8 cellular contexts compared by ENCODE assay signal in the genomic region with DNA sequence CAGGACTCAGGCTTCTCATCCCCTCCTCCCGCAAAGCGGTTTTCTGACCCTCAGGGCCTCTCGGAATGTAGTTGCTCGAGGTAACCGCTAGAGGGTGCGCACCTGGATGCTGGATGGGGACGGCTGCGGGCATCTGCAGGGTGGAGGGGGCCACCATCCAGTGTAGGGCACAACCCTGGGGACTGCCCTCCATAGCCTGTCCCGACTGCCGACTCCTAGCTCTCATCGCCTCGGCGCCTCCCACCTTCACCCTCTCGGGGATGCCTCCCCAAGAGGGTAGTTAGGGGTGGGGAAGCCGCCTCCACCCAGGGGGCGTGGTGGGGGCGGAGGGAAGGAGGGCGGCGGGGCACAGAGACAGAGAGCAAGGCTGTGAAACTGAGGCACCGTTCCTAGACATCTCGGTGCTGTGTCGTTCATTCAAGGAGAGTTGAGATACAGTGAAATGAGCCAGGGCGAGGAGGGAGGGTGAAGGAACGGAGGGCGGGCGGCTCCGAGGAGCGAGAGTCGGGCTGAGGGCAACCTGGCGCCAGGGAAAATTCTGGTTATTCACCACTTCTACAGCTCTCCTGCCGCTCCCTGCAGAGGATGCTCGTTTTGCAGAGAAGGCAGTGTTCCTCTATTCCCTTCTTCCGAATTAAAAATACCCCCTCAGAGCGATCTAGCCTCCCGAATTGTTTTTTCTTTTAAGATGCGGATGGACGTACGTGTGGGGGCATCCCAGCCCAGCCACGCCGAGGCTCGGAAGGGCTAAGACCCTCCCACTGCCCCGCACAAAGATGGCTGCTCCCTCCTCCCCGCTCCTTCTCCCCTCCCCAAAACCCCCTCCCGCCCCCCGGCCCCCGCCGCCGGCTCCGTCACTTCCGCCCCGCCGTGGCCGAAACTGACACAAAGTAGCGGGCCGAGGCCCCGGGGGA. TPM values are rescaled to one million over a fixed set of nuclear protein-coding genes. Genes with fewer than 3 reads are reported as not detected.
DNase-seq lines count a peak whose midpoint lies in the region; ATAC-seq and TF ChIP-seq lines count a peak whose summit lies in the region.

A gene with protein sequence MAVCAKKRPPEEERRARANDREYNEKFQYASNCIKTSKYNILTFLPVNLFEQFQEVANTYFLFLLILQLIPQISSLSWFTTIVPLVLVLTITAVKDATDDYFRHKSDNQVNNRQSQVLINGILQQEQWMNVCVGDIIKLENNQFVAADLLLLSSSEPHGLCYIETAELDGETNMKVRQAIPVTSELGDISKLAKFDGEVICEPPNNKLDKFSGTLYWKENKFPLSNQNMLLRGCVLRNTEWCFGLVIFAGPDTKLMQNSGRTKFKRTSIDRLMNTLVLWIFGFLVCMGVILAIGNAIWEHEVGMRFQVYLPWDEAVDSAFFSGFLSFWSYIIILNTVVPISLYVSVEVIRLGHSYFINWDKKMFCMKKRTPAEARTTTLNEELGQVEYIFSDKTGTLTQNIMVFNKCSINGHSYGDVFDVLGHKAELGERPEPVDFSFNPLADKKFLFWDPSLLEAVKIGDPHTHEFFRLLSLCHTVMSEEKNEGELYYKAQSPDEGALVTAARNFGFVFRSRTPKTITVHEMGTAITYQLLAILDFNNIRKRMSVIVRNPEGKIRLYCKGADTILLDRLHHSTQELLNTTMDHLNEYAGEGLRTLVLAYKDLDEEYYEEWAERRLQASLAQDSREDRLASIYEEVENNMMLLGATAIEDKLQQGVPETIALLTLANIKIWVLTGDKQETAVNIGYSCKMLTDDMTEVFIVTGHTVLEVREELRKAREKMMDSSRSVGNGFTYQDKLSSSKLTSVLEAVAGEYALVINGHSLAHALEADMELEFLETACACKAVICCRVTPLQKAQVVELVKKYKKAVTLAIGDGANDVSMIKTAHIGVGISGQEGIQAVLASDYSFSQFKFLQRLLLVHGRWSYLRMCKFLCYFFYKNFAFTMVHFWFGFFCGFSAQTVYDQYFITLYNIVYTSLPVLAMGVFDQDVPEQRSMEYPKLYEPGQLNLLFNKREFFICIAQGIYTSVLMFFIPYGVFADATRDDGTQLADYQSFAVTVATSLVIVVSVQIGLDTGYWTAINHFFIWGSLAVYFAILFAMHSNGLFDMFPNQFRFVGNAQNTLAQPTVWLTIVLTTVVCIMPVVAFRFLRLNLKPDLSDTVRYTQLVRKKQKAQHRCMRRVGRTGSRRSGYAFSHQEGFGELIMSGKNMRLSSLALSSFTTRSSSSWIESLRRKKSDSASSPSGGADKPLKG (plus strand): TSS at position 857 of the 914 bp plus-strand sequence. CDS start 2,617 bp downstream, outside the sequence.

- H3K36me3 Mint-ChIP-seq in CD14-positive monocyte: peaks cover 3 to 8% of the 10 kb centered on the region in 2 donors
- peaks cover 5% of the 10 kb centered on the region for H3K36me3 Mint-ChIP-seq in T-helper 1 cell treated with Interleukin-12 subunit alpha and Interleukin-12 subunit beta and Interleukin-4 antibody, amounts not matched to agents 30 μg/mL and 1 μg/mL, for 36 hours (ENCODE audit: low read depth)
- no peaks in the 10 kb centered on the region for H3K36me3 Mint-ChIP-seq in progenitor cell of endocrine pancreas (ENCODE audit: insufficient read depth)

- intact Hi-C loops in CD14-positive monocyte (cut with micrococcal nuclease) (loop anchor here in 1 of 2 donors (5.0 kb wide), 1 partner anchor 82 kb away; a partner anchor contains a TSS), adrenal gland (cut with DNase I) (no loop called here), left cardiac atrium (cut with DNase I) (no loop called here), upper lobe of right lung (cut with DNase I) (no loop called here)

- DNase-seq in CD14-positive monocyte (ENCODE audit: low spot score) (peak; percentile 76), NCI-H1436 (lab: John Stamatoyannopoulos, UW) (peak; percentile 82), adrenal gland (peak; percentile 63 to 88 (median 75)), left cardiac atrium (peak; percentile 79), progenitor cell of endocrine pancreas (ENCODE audit: low spot score, unreplicated experiment) (peak; percentile 80), upper lobe of right lung (peak; percentile 82)

- H3K9me3 ChIP-seq in adrenal gland (replicated peaks in 1 of 3) (no peaks in the 10 kb centered on the region), upper lobe of right lung (no peaks in the 10 kb centered on the region)

- H3K4me3 Mint-ChIP-seq in CD14-positive monocyte: peak within 1 kb of the TSS; percentile 88 to 93
- H3K4me3 Mint-ChIP-seq in T-helper 1 cell treated with Interleukin-12 subunit alpha and Interleukin-12 subunit beta and Interleukin-4 antibody, amounts not matched to agents 30 μg/mL and 1 μg/mL, for 36 hours: peak within 1 kb of the TSS; percentile 94
- peak within 1 kb of the TSS; percentile 93 for H3K4me3 Mint-ChIP-seq in progenitor cell of endocrine pancreas (ENCODE audit: low read depth)

- TF ChIP-seq POLR2A in adrenal gland (IDR thresholded peaks at IDR 0.05): no peak

- peaks cover 0 to 10% (median 0%) of the 10 kb centered on the region in 7 donors for H3K9me3 Mint-ChIP-seq in CD14-positive monocyte
- H3K9me3 Mint-ChIP-seq in T-helper 1 cell treated with Interleukin-12 subunit alpha and Interleukin-12 subunit beta and Interleukin-4 antibody, amounts not matched to agents 30 μg/mL and 1 μg/mL, for 36 hours: no peaks in the 10 kb centered on the region
- no peaks in the 10 kb centered on the region for H3K9me3 Mint-ChIP-seq in progenitor cell of endocrine pancreas (ENCODE audit: low read depth)

- H3K27me3 ChIP-seq in adrenal gland: no peaks in the 10 kb centered on the region
- H3K27me3 ChIP-seq in upper lobe of right lung: no peaks in the 10 kb centered on the region

- peak within 1 kb of the TSS in 4 of 5 donors; percentile 33 to 89 (median 76) for H3K27ac ChIP-seq in adrenal gland
- peak within 1 kb of the TSS; percentile 87 for H3K27ac ChIP-seq in upper lobe of right lung

- peaks cover 46% of the 10 kb centered on the region for H3K4me1 Mint-ChIP-seq in CD14-positive monocyte
- H3K4me1 Mint-ChIP-seq in T-helper 1 cell treated with Interleukin-12 subunit alpha and Interleukin-12 subunit beta and Interleukin-4 antibody, amounts not matched to agents 30 μg/mL and 1 μg/mL, for 36 hours (ENCODE audit: low read depth): peaks cover 33% of the 10 kb centered on the region
- peaks cover 35% of the 10 kb centered on the region for H3K4me1 Mint-ChIP-seq in progenitor cell of endocrine pancreas (ENCODE audit: low read depth)

- WGBS in adrenal gland, 4 donors: 0 to 1% (median 1%) methylated on average over 31 to 56 of the region's 56 CpGs

- peaks cover 17 to 43% of the 10 kb centered on the region in 2 donors for H3K4me1 ChIP-seq in adrenal gland (replicated peaks in 1 of 2)
- H3K4me1 ChIP-seq in upper lobe of right lung: peaks cover 39% of the 10 kb centered on the region

- H3K4me3 ChIP-seq in adrenal gland: peak within 1 kb of the TSS in 2 of 4 donors; percentile 18 to 97
- peak within 1 kb of the TSS; percentile 72 for H3K4me3 ChIP-seq in upper lobe of right lung

- H3K27me3 Mint-ChIP-seq in CD14-positive monocyte (ENCODE audit: low read depth in 3 of 3): peaks cover 49 to 79% (median 56%) of the 10 kb centered on the region in 3 donors
- peaks cover 34% of the 10 kb centered on the region for H3K27me3 Mint-ChIP-seq in T-helper 1 cell treated with Interleukin-12 subunit alpha and Interleukin-12 subunit beta and Interleukin-4 antibody, amounts not matched to agents 30 μg/mL and 1 μg/mL, for 36 hours (ENCODE audit: low read depth)
- H3K27me3 Mint-ChIP-seq in progenitor cell of endocrine pancreas: peaks cover 7% of the 10 kb centered on the region

- no peaks in the 10 kb centered on the region for H3K36me3 ChIP-seq in adrenal gland (replicated peaks in 1 of 2)
- no peaks in the 10 kb centered on the region for H3K36me3 ChIP-seq in upper lobe of right lung

- peak; percentile 96 for TF ChIP-seq CTCF in CD14-positive monocyte (IDR thresholded peaks at IDR 0.05)
- TF ChIP-seq CTCF in adrenal gland (IDR thresholded peaks at IDR 0.05): peak; percentile 71 to 87 (median 83)
- peak; percentile 90 for TF ChIP-seq CTCF in progenitor cell of endocrine pancreas (IDR thresholded peaks at IDR 0.05; ENCODE audit: unreplicated experiment)
- peak; percentile 91 for TF ChIP-seq CTCF in upper lobe of right lung (IDR thresholded peaks at IDR 0.05)

- peak within 1 kb of the TSS in 6 of 7 donors; percentile 36 to 89 (median 74) for H3K27ac Mint-ChIP-seq in CD14-positive monocyte
- H3K27ac Mint-ChIP-seq in T-helper 1 cell treated with Interleukin-12 subunit alpha and Interleukin-12 subunit beta and Interleukin-4 antibody, amounts not matched to agents 30 μg/mL and 1 μg/mL, for 36 hours: peak within 1 kb of the TSS; percentile 92
- H3K27ac Mint-ChIP-seq in progenitor cell of endocrine pancreas: peak within 1 kb of the TSS; percentile 95

- ATAC-seq in GM21737 (IDR thresholded peaks at IDR 0.05; ENCODE audit: unreplicated experiment): peak; percentile 39
- peak; percentile 43 to 58 for ATAC-seq in left cardiac atrium
- ATAC-seq in upper lobe of right lung: peak; percentile 76

RNA-seq across cellular contexts. Expression of the gene that starts here (rescaled TPM):
- polyA plus RNA-seq in CD14-positive monocyte (under 1 TPM; 0.46 to 0.98 TPM), adrenal gland (10 to 100 TPM in 2 of 3 donors, 1 to 10 TPM in 1; 9.9 to 15.4 (median 11.6) TPM)
- total RNA-seq in adrenal gland (10 to 100 TPM; 21.2 to 80.8 (median 26.3) TPM), left cardiac atrium (10 to 100 TPM; 23.7 to 31.0 TPM), progenitor cell of endocrine pancreas (45.9 and 47.4 TPM in 2 replicates), upper lobe of right lung (35.2 TPM)

Comparison
In these comparisons a context has a peak if more than half of its experiments do, and no peak if none do; other contexts are left out.
1. RNA of the gene that starts here (polyA plus RNA-seq): 9.9 to 15.4 TPM in adrenal gland; 0.46 to 0.98 TPM in CD14-positive monocyte; every median in the first group is over 4 times any median in the second.
2. Peak in DNase-seq in CD14-positive monocyte; RNA of the gene not detected or under 1 TPM.
3. Peak in every context shown above with its lines, with median percentiles within 50 percentile points of each other: DNase-seq, H3K27ac Mint-ChIP-seq, H3K4me3 Mint-ChIP-seq, CTCF ChIP-seq and ATAC-seq.